In genomic region chr1:155093938-155094621, GRCh38 we compare ENCODE assay signal across 8 cellular contexts. TPM values are rescaled to one million over a fixed set of nuclear protein-coding genes. Genes with fewer than 3 reads are reported as not detected.
A peak's percentile ranks its signal among the peaks of the same experiment; 100 is the strongest.
DNase-seq lines count a peak whose midpoint lies in the region; ATAC-seq and TF ChIP-seq lines count a peak whose summit lies in the region.

No MANE protein-coding gene starts in this region.

- H3K4me3 ChIP-seq in body of pancreas: no peak overlapping the region
- no peak overlapping the region for H3K4me3 ChIP-seq in transverse colon

- intact Hi-C loops in body of pancreas (cut with DNase I): loop anchor here (5.0 kb wide), 2 partner anchors 33 to 73 kb away; partner anchors contain the start of gene EFNA1
- intact Hi-C loops in transverse colon (cut with DNase I; ENCODE audit: low total_unique reads): loop anchor here (2.0 to 5.0 kb wide), 2 partner anchors 33 to 73 kb away; partner anchors contain the start of gene EFNA1

- no peaks in the 10 kb centered on the region for H3K9me3 ChIP-seq in body of pancreas
- no peaks in the 10 kb centered on the region for H3K9me3 ChIP-seq in transverse colon

- TF ChIP-seq POLR2A in body of pancreas (IDR thresholded peaks at IDR 0.05): no peak
- TF ChIP-seq POLR2A in transverse colon (IDR thresholded peaks at IDR 0.05): no peak

- H3K27ac ChIP-seq in body of pancreas (no peak overlapping the region), transverse colon (peak overlapping the region; percentile 23 to 64 (median 50))

- TF ChIP-seq CTCF in GM12872 (IDR thresholded peaks at IDR 0.05; ENCODE audit: insufficient read depth, low read depth, low read length): 0 out of 3 replicates have a peak, but pooled peaks have one; percentile 33
- peak in 6 of 7 experiments; percentile 19 to 56 (median 47) for TF ChIP-seq CTCF in body of pancreas (IDR thresholded peaks at IDR 0.05)
- peak; percentile 39 to 52 (median 40) for TF ChIP-seq CTCF in transverse colon (IDR thresholded peaks at IDR 0.05)

- DNase-seq in A172 (ENCODE audit: low spot score) (peak; percentile 67), NCI-H526 (lab: John Stamatoyannopoulos, UW) (peak; percentile 79 to 86), body of pancreas (peak in 1 of 4 donors; percentile 31), left lobe of liver (ENCODE audit: low spot score) (no peak), transverse colon (no peak), ecto neural progenitor cell (ENCODE audit: low spot score) (no peak)

- ATAC-seq in body of pancreas (peak; percentile 68), left lobe of liver (peak; percentile 65), GM21786 (IDR thresholded peaks at IDR 0.05; ENCODE audit: unreplicated experiment) (no peak)

- H3K36me3 ChIP-seq in body of pancreas (replicated peaks in 1 of 2; ENCODE audit: insufficient read depth in 1 of 2, low read depth in 2 of 2) (no peaks in the 10 kb centered on the region), transverse colon (no peaks in the 10 kb centered on the region)

- in situ Hi-C loops in transverse colon (cut with MboI; ENCODE audit: low pct_ligation_motif_present in 1 of 4, low pct_unique_long_range_greater_than_20kb in 1 of 4, low sequenced_read_pairs in 3 of 4): loop anchor here (5.0 to 10.0 kb wide), 2 partner anchors 71 to 73 kb away; no protein-coding TSS in a partner anchor

- H3K27me3 ChIP-seq in body of pancreas: no peaks in the 10 kb centered on the region
- H3K27me3 ChIP-seq in transverse colon: no peaks in the 10 kb centered on the region

- TF ChIP-seq EP300 in transverse colon (IDR thresholded peaks at IDR 0.05; ENCODE audit: low read depth): no peak

- H3K4me1 ChIP-seq in body of pancreas (peaks cover 6% of the 10 kb centered on the region), transverse colon (peaks cover 12 to 26% (median 19%) of the 10 kb centered on the region in 4 donors)

- WGBS in body of pancreas, 2 donors: 27 to 50% methylated on average over 8 to 12 of the region's 12 CpGs
- 20% methylated on average over 12 of the region's 12 CpGs; no CpG with 5 or more reads in 1 of the 2 donors for WGBS in transverse colon (ENCODE audit: low coverage in 1 of 2), 2 donors

RNA-seq across cellular contexts. Expression of gene EFNA3, which starts 15.4 kb away (rescaled TPM):
- 1.5 and 2.5 TPM in 2 replicates for total RNA-seq in A172 (2014; rRNA removed; shearing (Covaris generic))
- total RNA-seq in body of pancreas (1 to 10 TPM in 1 of 2 donors, not detected in 1; 1.8 TPM), left lobe of liver (0.43 TPM), transverse colon (1 to 10 TPM; 3.4 to 7.9 (median 7.2) TPM)

RNA-seq across cellular contexts. Expression of gene EFNA4, which starts 30.5 kb away (rescaled TPM):
- total RNA-seq in A172 (2014; rRNA removed; shearing (Covaris generic)): 20.3 and 21.7 TPM in 2 replicates
- total RNA-seq in body of pancreas (1 to 10 TPM; 4.7 to 5.6 TPM), left lobe of liver (3.3 TPM), transverse colon (10 to 100 TPM; 18.3 to 57.2 (median 37.2) TPM)

RNA-seq across cellular contexts. Expression of gene EFNA1, which starts 33.6 kb away (rescaled TPM):
- 17.0 and 17.9 TPM in 2 replicates for total RNA-seq in A172 (2014; rRNA removed; shearing (Covaris generic))
- 10 to 100 TPM; 10.5 to 20.2 TPM for total RNA-seq in body of pancreas
- total RNA-seq in left lobe of liver: 85.1 TPM
- total RNA-seq in transverse colon: 100 to 1,000 TPM in 1 of 4 donors, 10 to 100 TPM in 3; 18.5 to 108 (median 62.7) TPM

RNA-seq across cellular contexts. Expression of gene SLC50A1, which starts 41.6 kb away (rescaled TPM):
- 30.4 and 39.8 TPM in 2 replicates for total RNA-seq in A172 (2014; rRNA removed; shearing (Covaris generic))
- total RNA-seq in body of pancreas (10 to 100 TPM; 13.7 to 25.7 TPM), left lobe of liver (22.4 TPM), transverse colon (100 to 1,000 TPM in 1 of 4 donors, 10 to 100 TPM in 2, 1 to 10 TPM in 1; 5.2 to 199 (median 44.4) TPM)

RNA-seq across cellular contexts. Expression of gene ADAM15, which starts 43.0 kb away (rescaled TPM):
- 144 and 154 TPM in 2 replicates for total RNA-seq in A172 (2014; rRNA removed; shearing (Covaris generic))
- total RNA-seq in body of pancreas (10 to 100 TPM; 37.2 to 48.5 TPM), left lobe of liver (21.4 TPM), transverse colon (100 to 1,000 TPM in 3 of 4 donors, 10 to 100 TPM in 1; 90.6 to 196 (median 115) TPM)

Comparison
In these comparisons a context has a peak if more than half of its experiments do, and no peak if none do; other contexts are left out.
1. DNase-seq: peak in A172 (single experiment) and NCI-H526 (2 of 2); none in left lobe of liver (single experiment), transverse colon (single experiment) and ecto neural progenitor cell (single experiment).
2. H3K27ac ChIP-seq: peak in transverse colon (4 of 4); none in body of pancreas (0 of 4).
3. Peak in every context shown above with its lines, with median percentiles within 50 percentile points of each other: CTCF ChIP-seq.